Comparison of ENCODE assay signal across 8 cellular contexts in genomic region chr11:67117667-67118058, GRCh38. TPM values are rescaled to one million over a fixed set of nuclear protein-coding genes. Genes with fewer than 3 reads are reported as not detected.
DNase-seq lines count a peak whose midpoint lies in the region; ATAC-seq and TF ChIP-seq lines count a peak whose summit lies in the region.

No MANE protein-coding gene starts in this region.

- H3K36me3 ChIP-seq in Peyer's patch = no peaks in the 10 kb centered on the region
- peaks cover 0 to 8% (median 0%) of the 10 kb centered on the region in 6 donors for H3K36me3 ChIP-seq in spleen

- no peak for ATAC-seq in GM18861 (IDR thresholded peaks at IDR 0.05; ENCODE audit: unreplicated experiment)
- no peak for ATAC-seq in HG02981 (IDR thresholded peaks at IDR 0.05; ENCODE audit: unreplicated experiment)

- H3K4me1 ChIP-seq in Peyer's patch = peaks cover 0 to 18% (median 4%) of the 10 kb centered on the region in 4 donors
- peaks cover 15 to 69% (median 43%) of the 10 kb centered on the region in 6 donors for H3K4me1 ChIP-seq in spleen

- no peak for TF ChIP-seq POLR2A in Peyer's patch (IDR thresholded peaks at IDR 0.05)
- no peak for TF ChIP-seq POLR2A in spleen (IDR thresholded peaks at IDR 0.05)

- intact Hi-C loops in spleen (cut with DNase I; ENCODE audit: low total_unique reads) = no loop called here

- H3K4me3 ChIP-seq in GM12875 (ENCODE audit: low read depth, low read length) (peak overlapping the region; percentile 62), Peyer's patch (peak overlapping the region; percentile 93 to 99 (median 97)), spleen (peak overlapping the region in 7 of 8 donors; percentile 25 to 93 (median 71))

- H3K27ac ChIP-seq in Peyer's patch = peak overlapping the region; percentile 91 to 100 (median 98)
- peak overlapping the region; percentile 89 to 99 (median 98) for H3K27ac ChIP-seq in spleen

- DNase-seq in Peyer's patch (peak; percentile 33 to 57 (median 57)), amniotic epithelial cell (ENCODE audit: low read depth) (peak; percentile 41), iPS-NIHi7 (ENCODE audit: extremely low spot score) (peak; percentile 44), spleen (peak; percentile 90), HK-2 (ENCODE audit: unreplicated experiment) (no peak)

- no peaks in the 10 kb centered on the region for H3K27me3 ChIP-seq in Peyer's patch
- no peaks in the 10 kb centered on the region for H3K27me3 ChIP-seq in spleen (replicated peaks in 1 of 7)

- TF ChIP-seq CTCF in GM12875 (IDR thresholded peaks at IDR 0.05; ENCODE audit: borderline replicate concordance, insufficient read depth, low read depth, low read length) (no peak), Peyer's patch (IDR thresholded peaks at IDR 0.05) (no peak), spleen (IDR thresholded peaks at IDR 0.05 in 8 of 11, conservative IDR thresholded peaks at IDR 0.05 in 3 of 11) (no peak)

- WGBS in spleen, 5 donors = 5 to 9% (median 6%) methylated on average over 15 to 44 of the region's 44 CpGs

- H3K9me3 ChIP-seq in Peyer's patch (no peaks in the 10 kb centered on the region), spleen (no peaks in the 10 kb centered on the region)

RNA-seq across cellular contexts. Expression of gene KDM2A, which starts 1.4 kb away (rescaled TPM):
- total RNA-seq in Peyer's patch (100 to 1,000 TPM in 2 of 4 donors, 10 to 100 TPM in 2; 76.7 to 225 (median 105) TPM), spleen (100 to 1,000 TPM in 6 of 7 donors, 10 to 100 TPM in 1; 96.0 to 149 (median 130) TPM)
- 10 to 100 TPM; 18.5 to 36.2 (median 28.9) TPM for polyA plus RNA-seq in spleen
